ENCODE assay signal across 19 cellular contexts in the genomic region with DNA sequence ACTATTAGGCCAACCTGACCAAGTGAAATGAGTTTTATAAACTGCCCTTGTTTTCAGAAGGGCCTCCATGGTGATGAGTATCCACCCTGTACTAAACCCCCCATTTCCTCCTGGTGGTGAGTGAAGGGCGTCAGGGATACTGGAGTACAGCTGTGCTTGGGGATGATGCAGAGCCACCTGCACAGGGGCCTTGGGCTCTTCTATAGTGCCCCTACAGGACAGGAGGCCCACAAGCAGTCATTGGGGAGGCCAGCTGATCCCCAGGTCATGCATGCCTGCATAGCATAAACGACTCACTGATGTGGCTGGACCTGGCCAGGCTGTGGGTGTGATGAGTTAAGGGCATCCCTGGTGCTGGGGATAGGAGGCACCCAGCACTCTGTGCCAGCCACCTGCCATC.
"Had no signal": no experiment of that assay in that cellular context is flagged by ENCODE, and none has a peak within 500 bp of the region (broad histone marks: within the 10 kb centered on the region; RNA-seq: fewer than 3 reads in every experiment).

No MANE protein-coding gene starts in this region.

- H3K36me3 Mint-ChIP-seq: activated CD4-positive, alpha-beta memory T cell treated with anti-CD3 and anti-CD28 coated beads for 36 hours; brain; immature natural killer cell; memory B cell; naive B cell had no signal

- H3K4me1 Mint-ChIP-seq: central memory CD8-positive, alpha-beta T cell; immature natural killer cell; memory B cell; naive B cell; neural crest cell had no signal

- H3K27me3 Mint-ChIP-seq: brain had no signal

- H3K4me3 Mint-ChIP-seq: activated CD4-positive, alpha-beta memory T cell treated with anti-CD3 and anti-CD28 coated beads for 36 hours; activated T-cell treated with anti-CD3 and anti-CD28 coated beads, Interleukin-2, amount 50 U/mL, for 24 hours; brain; central memory CD8-positive, alpha-beta T cell; immature natural killer cell; memory B cell; naive B cell; neural crest cell; T-helper 1 cell treated with Interleukin-12 subunit alpha and Interleukin-12 subunit beta and Interleukin-4 antibody, amounts not matched to agents 30 μg/mL and 1 μg/mL, for 36 hours had no signal

- DNase-seq: activated CD4-positive, alpha-beta memory T cell treated with anti-CD3 and anti-CD28 coated beads for 36 hours; activated CD4-positive, CD25-positive, alpha-beta regulatory T cell treated with anti-CD3 and anti-CD28 coated beads, Interleukin-2, amount 50 U/mL, for 72 hours; activated naive CD4-positive, alpha-beta T cell treated with Interleukin-2 at 50 U/mL for 16 hours; activated T-cell treated with anti-CD3 and anti-CD28 coated beads, Interleukin-2, amount 50 U/mL, for 24 hours; colonic mucosa; erythroblast; immature natural killer cell; mucosa of descending colon; naive B cell; stimulated activated CD4-positive, alpha-beta T cell treated with anti-CD3 and anti-CD28 coated beads, Interleukin-2, amount 100 ng/mL, for 48 hours; stimulated activated naive CD4-positive, alpha-beta T cell; tibial artery had no signal

- ATAC-seq: gastroesophageal sphincter, mucosa of descending colon had no signal

- H3K27ac Mint-ChIP-seq: activated CD4-positive, alpha-beta memory T cell treated with anti-CD3 and anti-CD28 coated beads for 36 hours; activated T-cell treated with anti-CD3 and anti-CD28 coated beads, Interleukin-2, amount 50 U/mL, for 24 hours; activated T-helper 2 cell treated with anti-CD3 and anti-CD28 coated beads, Interferon-gamma antibody, Interleukin-2, Interleukin-4, amounts not matched to agents 10 μg/mL and 5 μg/mL and 100 μg/mL, durations not matched to agents 14 hours and 24 hours and 36 hours; brain; immature natural killer cell; memory B cell; naive B cell; T-helper 1 cell treated with Interleukin-12 subunit alpha and Interleukin-12 subunit beta and Interleukin-4 antibody, amounts not matched to agents 30 μg/mL and 1 μg/mL, for 36 hours had no signal

- H3K9me3 Mint-ChIP-seq: activated CD4-positive, alpha-beta memory T cell treated with anti-CD3 and anti-CD28 coated beads for 36 hours; activated T-cell treated with anti-CD3 and anti-CD28 coated beads, Interleukin-2, amount 50 U/mL, for 24 hours; activated T-helper 2 cell treated with anti-CD3 and anti-CD28 coated beads, Interferon-gamma antibody, Interleukin-2, Interleukin-4, amounts not matched to agents 10 μg/mL and 5 μg/mL and 100 μg/mL, durations not matched to agents 14 hours and 24 hours and 36 hours; central memory CD8-positive, alpha-beta T cell; memory B cell; naive B cell; T-helper 1 cell treated with Interleukin-12 subunit alpha and Interleukin-12 subunit beta and Interleukin-4 antibody, amounts not matched to agents 30 μg/mL and 1 μg/mL, for 36 hours had no signal
